18 cellular contexts compared by ENCODE assay signal in the genomic region with DNA sequence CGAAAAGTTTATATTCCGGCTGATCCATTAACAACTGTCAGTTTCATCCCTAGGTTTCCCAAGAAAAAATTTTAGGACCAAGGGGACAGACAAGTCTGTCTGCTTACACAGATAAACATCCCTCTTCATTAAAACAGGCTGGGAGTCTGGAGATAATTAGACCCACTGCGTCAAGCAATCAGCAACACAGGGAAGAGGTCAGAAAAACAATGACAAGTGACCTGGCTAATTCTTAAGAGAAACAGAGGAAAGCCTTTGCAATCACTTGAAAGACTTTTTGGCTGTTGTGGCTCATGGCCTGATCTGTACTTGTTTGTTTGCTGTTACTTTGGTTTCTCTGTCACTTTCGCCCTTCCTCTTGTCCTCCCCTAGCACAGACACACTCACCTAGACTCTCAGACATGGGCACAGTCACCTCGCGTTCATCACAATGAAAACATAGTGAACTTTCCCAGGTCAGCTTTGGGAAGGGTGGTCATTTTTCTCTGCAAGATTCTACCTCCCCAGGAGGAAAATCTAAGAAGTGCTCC. TPM values are rescaled to one million over a fixed set of nuclear protein-coding genes. Genes with fewer than 3 reads are reported as not detected.
A peak's percentile ranks its signal among the peaks of the same experiment; 100 is the strongest.
DNase-seq lines count a peak whose midpoint lies in the region; ATAC-seq and TF ChIP-seq lines count a peak whose summit lies in the region.
"Had no signal": no experiment of that assay in that cellular context is flagged by ENCODE, and none has a peak within 500 bp of the region (broad histone marks: within the 10 kb centered on the region; RNA-seq: fewer than 3 reads in every experiment).

No MANE protein-coding gene starts in this region.

- H3K27ac ChIP-seq in HUES48 (ENCODE audit: low read depth, low read length) (peak overlapping the region; percentile 14), Peyer's patch (no peak overlapping the region)
- H3K27ac ChIP-seq: RWPE1 had no signal

- H3K9me3 ChIP-seq in HUES48 (ENCODE audit: control insufficient read depth, insufficient read depth, low read length) (no peaks in the 10 kb centered on the region), Peyer's patch (no peaks in the 10 kb centered on the region)
- H3K9me3 ChIP-seq: HAP-1 had no signal

- no peak for TF ChIP-seq POLR2A in Peyer's patch (IDR thresholded peaks at IDR 0.05)

- no peak for TF ChIP-seq CTCF in fibroblast of villous mesenchyme (IDR thresholded peaks at IDR 0.05; ENCODE audit: insufficient read depth, low read depth, low read length)
- TF ChIP-seq CTCF in Peyer's patch (IDR thresholded peaks at IDR 0.05), result no peak

- ATAC-seq in HG03135 (IDR thresholded peaks at IDR 0.05; ENCODE audit: unreplicated experiment), result no peak

- H3K36me3 ChIP-seq in HUES48 (ENCODE audit: control insufficient read depth, insufficient read depth, low read length) (no peaks in the 10 kb centered on the region), Peyer's patch (no peaks in the 10 kb centered on the region)
- H3K36me3 ChIP-seq: HAP-1 had no signal

- H3K27me3 ChIP-seq in HUES48 (ENCODE audit: control insufficient read depth, insufficient read depth, low read length) (no peaks in the 10 kb centered on the region), Peyer's patch (no peaks in the 10 kb centered on the region)

- intact Hi-C loops in posterior vena cava (cut with DNase I), result no loop called here

- H3K9ac ChIP-seq in HUES48 (ENCODE audit: low read depth, low read length), result no peak overlapping the region

- H3K4me1 ChIP-seq in HUES48 (ENCODE audit: control insufficient read depth, insufficient read depth, low read length) (peaks cover 5% of the 10 kb centered on the region), Peyer's patch (no peaks in the 10 kb centered on the region)

- DNase-seq in SK-N-DZ (ENCODE audit: low spot score), result peak; percentile 18
- DNase-seq in fibroblast of villous mesenchyme (ENCODE audit: low read depth), result peak; percentile 55
- DNase-seq in retina, result peak; percentile 12
- DNase-seq in posterior vena cava (ENCODE audit: low spot score), result no peak
- no peak for DNase-seq in Peyer's patch
- DNase-seq: DMS153; KBM-7; NCI-H1105; NCI-H1694; NCI-H2227 treated with DMSO at 0.1 percent for 48 hours; NCI-H524 treated with DMSO at 0.1 percent for 48 hours; NK-92 treated with Interleukin-12 subunit alpha and Interleukin-12 subunit beta, amount 100 ng/mL, for 24 hours had no signal

- no peak overlapping the region for H3K4me3 ChIP-seq in HUES48 (ENCODE audit: low read depth, low read length)
- no peak overlapping the region for H3K4me3 ChIP-seq in fibroblast of villous mesenchyme (ENCODE audit: low read depth, low read length)
- no peak overlapping the region for H3K4me3 ChIP-seq in Peyer's patch
- H3K4me3 ChIP-seq: HAP-1 had no signal

RNA-seq across cellular contexts. Expression of a gene that starts 2.9 kb away (rescaled TPM):
- not detected in 2 replicates for polyA plus RNA-seq in SK-N-DZ (2014; cell fraction: cytosol; rRNA removed)
- not detected in 2 replicates for polyA plus RNA-seq in SK-N-DZ (2014; cell fraction: nucleus; rRNA removed)
- total RNA-seq in fibroblast of villous mesenchyme (not detected in 2 replicates), posterior vena cava (not detected), Peyer's patch (not detected)
- total RNA-seq: OCI-LY7 had no signal
- polyA plus RNA-seq: CD14-positive monocyte had no signal

RNA-seq across cellular contexts. Expression of a gene that starts 51.4 kb away (rescaled TPM):
- not detected in 2 replicates for polyA plus RNA-seq in SK-N-DZ (2014; cell fraction: cytosol; rRNA removed)
- not detected in 2 replicates for polyA plus RNA-seq in SK-N-DZ (2014; cell fraction: nucleus; rRNA removed)
- total RNA-seq in fibroblast of villous mesenchyme (not detected in 2 replicates), posterior vena cava (not detected), Peyer's patch (not detected)
- total RNA-seq: OCI-LY7 had no signal
- polyA plus RNA-seq: CD14-positive monocyte had no signal

Comparison
In these comparisons a context has a peak if more than half of its experiments do, and no peak if none do; other contexts are left out.
1. DNase-seq: peak in SK-N-DZ (single experiment), fibroblast of villous mesenchyme (single experiment) and retina (single experiment); none in posterior vena cava (single experiment) and Peyer's patch (0 of 3).